In genomic region chr11:111531687-111532364, GRCh38 we compare ENCODE assay signal across 8 cellular contexts.
DNase-seq lines count a peak whose midpoint lies in the region; ATAC-seq and FAIRE-seq lines count a peak whose summit lies in the region.

No MANE protein-coding gene starts in this region.

- FAIRE-seq in RCC 7860 (lab: Jason Lieb, UNC): peak; percentile 93

- peak; percentile 31 for DNase-seq in GDM1 (lab: John Stamatoyannopoulos, UW)
- DNase-seq in RCC 7860 (ENCODE audit: low spot score): peak; percentile 89
- DNase-seq in skeletal muscle cell (ENCODE audit: low read depth): peak; percentile 82
- DNase-seq in NCI-H2081 treated with DMSO at 0.1 percent for 48 hours (lab: John Stamatoyannopoulos, UW): no peak

- ATAC-seq in HG02610 (IDR thresholded peaks at IDR 0.05; ENCODE audit: unreplicated experiment): peak; percentile 94
- ATAC-seq in GM19455 (IDR thresholded peaks at IDR 0.05; ENCODE audit: unreplicated experiment): no peak
- no peak for ATAC-seq in HG03457 (IDR thresholded peaks at IDR 0.05; ENCODE audit: unreplicated experiment)

- peak overlapping the region; percentile 89 for H3K27ac ChIP-seq in angular gyrus (ENCODE audit: low read depth, low read length)

- H3K4me3 ChIP-seq in skeletal muscle cell (ENCODE audit: low read depth, low read length): no peak overlapping the region
